Comparison of ENCODE assay signal across 1 cellular context in the genomic region with DNA sequence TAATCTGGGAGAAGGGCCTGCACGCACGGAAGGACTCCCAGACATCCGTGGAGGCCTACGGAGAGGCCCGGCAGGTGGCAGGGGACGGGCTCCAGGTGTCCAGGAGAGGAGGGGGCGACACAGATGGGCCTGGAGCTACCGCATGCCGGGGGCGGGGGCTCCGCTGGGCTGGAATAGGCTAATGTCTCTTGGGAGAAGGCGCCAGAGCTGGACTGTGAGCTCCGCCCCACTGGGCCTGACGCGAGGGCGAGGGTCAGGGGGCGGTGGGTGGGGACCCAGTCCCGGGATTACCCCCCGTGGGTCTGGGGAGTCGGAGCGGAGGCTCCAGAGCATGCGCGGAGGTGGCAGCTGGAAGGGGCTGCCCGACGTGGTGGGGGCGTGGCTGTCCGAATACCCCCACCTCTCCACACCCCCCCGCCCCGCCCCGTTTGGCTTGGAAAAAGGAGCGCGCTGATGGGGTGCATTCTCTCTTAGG.
A peak's percentile ranks its signal among the peaks of the same experiment; 100 is the strongest.
TF ChIP-seq lines count a peak whose summit lies in the region.

No MANE protein-coding gene starts in this region.

TF ChIP-seq in HCT116, 20 proteins besides CTCF, POLR2A, EP300 and RAD21:
- TF ChIP-seq SIN3A (IDR thresholded peaks at IDR 0.05; ENCODE audit: low read depth) (no peak), SRF (IDR thresholded peaks at IDR 0.05; ENCODE audit: low read depth) (no peak), POLR2AphosphoS5 (IDR thresholded peaks at IDR 0.05; ENCODE audit: low read depth, low read length) (peak; percentile 40; the same call in 1 of the 2 replicates)
